Comparison of ENCODE assay signal across 8 cellular contexts in genomic region chr5:83471405-83472212, GRCh38. TPM values are rescaled to one million over a fixed set of nuclear protein-coding genes. Genes with fewer than 3 reads are reported as not detected.
DNase-seq lines count a peak whose midpoint lies in the region; ATAC-seq and TF ChIP-seq lines count a peak whose summit lies in the region.

VCAN (plus strand) TSS chr5:83471744; CDS start chr5:83483519, 11,775 bp downstream.

- no peaks in the 10 kb centered on the region for H3K9me3 Mint-ChIP-seq in activated T-cell treated with anti-CD3 and anti-CD28 coated beads, Interleukin-2, amount 50 U/mL, for 24 hours
- no peaks in the 10 kb centered on the region for H3K9me3 Mint-ChIP-seq in endodermal cell
- no peaks in the 10 kb centered on the region for H3K9me3 Mint-ChIP-seq in memory B cell

- peaks cover 37% of the 10 kb centered on the region for H3K4me1 Mint-ChIP-seq in activated T-cell treated with anti-CD3 and anti-CD28 coated beads, Interleukin-2, amount 50 U/mL, for 24 hours (ENCODE audit: low read depth)
- peaks cover 41% of the 10 kb centered on the region for H3K4me1 Mint-ChIP-seq in endodermal cell
- H3K4me1 Mint-ChIP-seq in memory B cell: peaks cover 16% of the 10 kb centered on the region

- WGBS in endodermal cell (ENCODE audit: insufficient coverage in 1 of 2, insufficient read length in 1 of 2), 2 experiments: 0% methylated on average over 7 to 43 of the region's 43 CpGs
- WGBS in testis, 2 donors: 0 to 2% methylated on average over 25 to 43 of the region's 43 CpGs

- H3K9ac ChIP-seq in endodermal cell (ENCODE audit: extremely low read depth, low read length, poor library complexity, severe bottlenecking): peak within 1 kb of the TSS; percentile 47

- no peak for TF ChIP-seq CTCF in endodermal cell (conservative IDR thresholded peaks at IDR 0.05)
- no peak for TF ChIP-seq CTCF in testis (IDR thresholded peaks at IDR 0.05)

- H3K4me3 ChIP-seq in endodermal cell (ENCODE audit: low read length) (peak within 1 kb of the TSS; percentile 90), testis (peak within 1 kb of the TSS; percentile 60 to 71)

- H3K9me3 ChIP-seq in endodermal cell (ENCODE audit: control insufficient read depth, low read length): no peaks in the 10 kb centered on the region
- H3K9me3 ChIP-seq in testis: no peaks in the 10 kb centered on the region

- H3K4me1 ChIP-seq in endodermal cell (ENCODE audit: control insufficient read depth, insufficient read depth, low read length): peaks cover 3% of the 10 kb centered on the region
- H3K4me1 ChIP-seq in testis: peaks cover 11% of the 10 kb centered on the region

- H3K27ac ChIP-seq in endodermal cell (ENCODE audit: low read depth, low read length) (peak within 1 kb of the TSS; percentile 85), testis (peak within 1 kb of the TSS; percentile 63 to 70)

- ATAC-seq in memory B cell (ENCODE audit: low read depth): no peak

- no peak within 1 kb of the TSS for H3K27ac Mint-ChIP-seq in activated T-cell treated with anti-CD3 and anti-CD28 coated beads, Interleukin-2, amount 50 U/mL, for 24 hours
- H3K27ac Mint-ChIP-seq in endodermal cell (peak within 1 kb of the TSS; percentile 95), memory B cell (no peak within 1 kb of the TSS)

- no peaks in the 10 kb centered on the region for H3K36me3 Mint-ChIP-seq in activated T-cell treated with anti-CD3 and anti-CD28 coated beads, Interleukin-2, amount 50 U/mL, for 24 hours (ENCODE audit: low read depth)
- no peaks in the 10 kb centered on the region for H3K36me3 Mint-ChIP-seq in endodermal cell (ENCODE audit: low read depth)
- no peaks in the 10 kb centered on the region for H3K36me3 Mint-ChIP-seq in memory B cell

- in situ Hi-C loops in SK-MEL-5 (cut with HindIII; ENCODE audit: low pct_unique_long_range_greater_than_20kb, low sequenced_read_pairs): no loop called here

- H3K36me3 ChIP-seq in endodermal cell (ENCODE audit: control insufficient read depth, insufficient read depth, low read length) (no peaks in the 10 kb centered on the region), testis (ENCODE audit: low read depth, missing control alignments) (no peaks in the 10 kb centered on the region)

- peaks cover 91% of the 10 kb centered on the region for H3K27me3 Mint-ChIP-seq in activated T-cell treated with anti-CD3 and anti-CD28 coated beads, Interleukin-2, amount 50 U/mL, for 24 hours
- H3K27me3 Mint-ChIP-seq in endodermal cell (ENCODE audit: insufficient read depth): peaks cover 1% of the 10 kb centered on the region
- H3K27me3 Mint-ChIP-seq in memory B cell: peaks cover 26% of the 10 kb centered on the region

- peak within 1 kb of the TSS; percentile 81 for H3K4me3 Mint-ChIP-seq in activated T-cell treated with anti-CD3 and anti-CD28 coated beads, Interleukin-2, amount 50 U/mL, for 24 hours
- H3K4me3 Mint-ChIP-seq in endodermal cell (peak within 1 kb of the TSS; percentile 93), memory B cell (peak within 1 kb of the TSS; percentile 44)

- intact Hi-C loops in testis (cut with DNase I; ENCODE audit: low total_unique reads): no loop called here

- H3K27me3 ChIP-seq in endodermal cell (ENCODE audit: control insufficient read depth, insufficient read depth, low read length, poor library complexity, severe bottlenecking) (no peaks in the 10 kb centered on the region), testis (no peaks in the 10 kb centered on the region)

- DNase-seq in activated T-cell treated with anti-CD3 and anti-CD28 coated beads, Interleukin-2, amount 50 U/mL, for 24 hours: peak; percentile 30
- DNase-seq in activated T-cell treated with anti-CD3 and anti-CD28 coated beads for 4 hours: no peak
- DNase-seq in SK-MEL-5 (ENCODE audit: low read depth, low spot score): peak; percentile 81
- DNase-seq in endodermal cell: peak; percentile 90
- no peak for DNase-seq in memory B cell (ENCODE audit: low spot score in 2 of 2)
- peak; percentile 45 for DNase-seq in testis
- DNase-seq in stimulated activated naive CD4-positive, alpha-beta T cell (lab: John Stamatoyannopoulos, UW): no peak
- no peak for DNase-seq in cerebellar nuclear complex (lab: John Stamatoyannopoulos, UW)

- TF ChIP-seq POLR2A in testis (IDR thresholded peaks at IDR 0.05): no peak

RNA-seq across cellular contexts. Expression of gene VCAN, which starts in this region (rescaled TPM):
- total RNA-seq in SK-MEL-5 (2014; rRNA removed; shearing (Covaris generic)): 90.3 and 109 TPM in 2 replicates
- polyA plus RNA-seq in SK-MEL-5 (2015; cell fraction: cytosol; rRNA removed): 124 and 195 TPM in 2 replicates
- 103 and 108 TPM in 2 replicates for polyA plus RNA-seq in SK-MEL-5 (2015; cell fraction: nucleus; rRNA removed)
- 100 to 1,000 TPM; 363 to 397 TPM for total RNA-seq in endodermal cell
- 188 TPM for polyA plus RNA-seq in endodermal cell (2013, experiment 1 of 2)
- polyA plus RNA-seq in endodermal cell (2013, experiment 2 of 2): 171 TPM
- 10 to 100 TPM; 15.7 to 23.4 TPM for total RNA-seq in testis
- polyA plus RNA-seq in testis (ENCODE audit: insufficient read depth, low read depth, low replicate concordance): 22.8 TPM

Comparison
In these comparisons a context has a peak if more than half of its experiments do, and no peak if none do; other contexts are left out.
1. DNase-seq: peak in activated T-cell treated with anti-CD3 and anti-CD28 coated beads, Interleukin-2, amount 50 U/mL, for 24 hours (single experiment), SK-MEL-5 (single experiment), endodermal cell (single experiment) and testis (single experiment); none in activated T-cell treated with anti-CD3 and anti-CD28 coated beads for 4 hours (single experiment), memory B cell (0 of 2), stimulated activated naive CD4-positive, alpha-beta T cell (0 of 6) and cerebellar nuclear complex (0 of 2).
2. Peak in every context shown above with its lines, with median percentiles within 50 percentile points of each other: H3K4me3 Mint-ChIP-seq.